8 cellular contexts compared by ENCODE assay signal in genomic region chr17:35879748-35880654, GRCh38. TPM values are rescaled to one million over a fixed set of nuclear protein-coding genes. Genes with fewer than 3 reads are reported as not detected.
DNase-seq lines count a peak whose midpoint lies in the region; ATAC-seq, FAIRE-seq and TF ChIP-seq lines count a peak whose summit lies in the region.

Gene CCL5, minus strand, starts transcription at chr17:35880360.

- H4K20me1 ChIP-seq in SK-N-SH (ENCODE audit: insufficient read depth) (no peaks in the 10 kb centered on the region), OCI-LY7 (ENCODE audit: insufficient read depth, low read length) (no peaks in the 10 kb centered on the region), GM12878 (ENCODE audit: control insufficient read depth, insufficient read depth) (no peaks in the 10 kb centered on the region)

- no peaks in the 10 kb centered on the region for H3F3A ChIP-seq in SK-N-SH (replicated peaks; ENCODE audit: insufficient read depth)

- no peak for TF ChIP-seq CTCF in SK-N-SH (IDR thresholded peaks at IDR 0.05)
- no peak for TF ChIP-seq CTCF in OCI-LY7 (conservative IDR thresholded peaks at IDR 0.05; ENCODE audit: low read length)
- TF ChIP-seq CTCF in GM12878 (IDR thresholded peaks at IDR 0.05 in 2 of 3, conservative IDR thresholded peaks at IDR 0.05 in 1 of 3; ENCODE audit: control insufficient read depth in 2 of 3, extremely low read depth in 1 of 3, insufficient read depth in 1 of 3, low read depth in 3 of 3, low read length in 3 of 3): no peak
- no peak for TF ChIP-seq CTCF in WERI-Rb-1 (IDR thresholded peaks at IDR 0.05; ENCODE audit: low read depth, low read length)

- no peaks in the 10 kb centered on the region for H3K9me3 ChIP-seq in SK-N-SH
- no peaks in the 10 kb centered on the region for H3K9me3 ChIP-seq in OCI-LY7 (ENCODE audit: low read length)
- no peaks in the 10 kb centered on the region for H3K9me3 ChIP-seq in GM12878 (replicated peaks; ENCODE audit: control insufficient read depth, insufficient read depth, low read length)
- H3K9me3 ChIP-seq in WERI-Rb-1 (ENCODE audit: severe bottlenecking): no peaks in the 10 kb centered on the region

- H3K36me3 ChIP-seq in SK-N-SH (replicated peaks in 1 of 2; ENCODE audit: control insufficient read depth in 1 of 2, insufficient read depth in 2 of 2, low read length in 1 of 2) (no peaks in the 10 kb centered on the region), OCI-LY7 (ENCODE audit: insufficient read depth, low read length) (no peaks in the 10 kb centered on the region), GM12878 (ENCODE audit: control insufficient read depth in 2 of 2, insufficient read depth in 2 of 2, low read length in 1 of 2) (no peaks in the 10 kb centered on the region), urinary bladder (ENCODE audit: insufficient read depth) (no peaks in the 10 kb centered on the region), WERI-Rb-1 (no peaks in the 10 kb centered on the region)

- CTCF ChIA-PET in SK-N-SH (lab: Yijun Ruan, JAX): interaction anchor here (1.2 kb wide), 1 partner anchor 269 kb away, joined by 4 read pairs; no protein-coding TSS in a partner anchor
- CTCF ChIA-PET in OCI-LY7 (lab: Charles Lee; ENCODE audit: unreplicated experiment): no interaction called here
- CTCF ChIA-PET in GM12878 (lab: Yijun Ruan, JAX): interaction anchor here (0.7 to 2.5 kb wide), 11 partner anchors 8 to 269 kb away, joined by 3 to 11 read pairs (median 4); partner anchors contain the start of gene HEATR9

- intact Hi-C loops in OCI-LY7 (cut with micrococcal nuclease; ENCODE audit: unreplicated experiment) (no loop called here), GM12878 (cut with micrococcal nuclease; ENCODE audit: unreplicated experiment) (no loop called here)

- SMC1A ChIA-PET in GM12878 (lab: Charles Lee; ENCODE audit: uncharacterized antibody, unreplicated experiment): interaction anchor here (0.7 to 14.1 kb wide), 11 partner anchors 9 to 80 kb away, joined by 3 to 155 read pairs (median 4); partner anchors contain the start of gene RDM1

- H3K9me2 ChIP-seq in SK-N-SH (no peaks in the 10 kb centered on the region), OCI-LY7 (ENCODE audit: insufficient read depth, low read length) (no peaks in the 10 kb centered on the region)

- H3K79me2 ChIP-seq in SK-N-SH (ENCODE audit: insufficient read depth) (no peaks in the 10 kb centered on the region), OCI-LY7 (ENCODE audit: insufficient read depth, low read depth, low read length) (no peaks in the 10 kb centered on the region), GM12878 (ENCODE audit: control insufficient read depth, insufficient read depth, low read length) (no peaks in the 10 kb centered on the region)

- WGBS in SK-N-SH (ENCODE audit: low lambda C conversion rate): 58% methylated on average over 11 of the region's 11 CpGs
- WGBS in GM12878 (ENCODE audit: insufficient coverage, insufficient replicate concordance, low lambda C conversion rate, missing lambda C conversion rate): 1% methylated on average over 11 of the region's 11 CpGs
- WGBS in urinary bladder: 69% methylated on average over 11 of the region's 11 CpGs

- in situ Hi-C loops in GM12878 (cut with MboI): no loop called here

- ATAC-seq in SK-N-SH treated with all-trans-retinoic acid at 6 μM for 48 hours (no peak), HG02763 (IDR thresholded peaks at IDR 0.05; ENCODE audit: unreplicated experiment) (peak; percentile 89), GM12878 (peak; percentile 95)

- H3K9ac ChIP-seq in SK-N-SH: no peak within 1 kb of the TSS
- H3K9ac ChIP-seq in GM12878 (ENCODE audit: control insufficient read depth, insufficient read depth, low read length): peak within 1 kb of the TSS; percentile 55; the same call in 1 of the 2 replicates

- peak; percentile 97 for TF ChIP-seq POLR2A in GM12878 (IDR thresholded peaks at IDR 0.05; ENCODE audit: low read depth, low read length)

- H3K27ac ChIP-seq in SK-N-SH (ENCODE audit: low read depth in 2 of 2, low read length in 1 of 2) (no peak within 1 kb of the TSS), OCI-LY7 (ENCODE audit: low read depth, low read length, poor library complexity, severe bottlenecking) (no peak within 1 kb of the TSS), GM12878 (ENCODE audit: control insufficient read depth, insufficient read depth) (peak within 1 kb of the TSS; percentile 69), urinary bladder (ENCODE audit: low read depth) (no peak within 1 kb of the TSS), WERI-Rb-1 (no peak within 1 kb of the TSS)

- DNase-seq in SK-N-SH (no peak), OCI-LY7 (ENCODE audit: low spot score) (peak; percentile 14), GM12878 (ENCODE audit: low read depth, low spot score) (peak; percentile 84), NCI-H69 (lab: John Stamatoyannopoulos, UW) (no peak), WERI-Rb-1 (no peak)

- H3K4me2 ChIP-seq in SK-N-SH (no peak within 1 kb of the TSS), OCI-LY7 (ENCODE audit: low read length) (peak within 1 kb of the TSS; percentile 47), GM12878 (ENCODE audit: control insufficient read depth, insufficient read depth) (peak within 1 kb of the TSS; percentile 73)

- RAD21 ChIA-PET in GM12878 (lab: Charles Lee; ENCODE audit: unreplicated experiment): interaction anchor here (0.6 to 7.0 kb wide), 14 partner anchors 12 to 269 kb away, joined by 3 to 125 read pairs (median 4); partner anchors contain the start of genes RDM1 and TAF15

- no peak for FAIRE-seq in GM12878 (lab: Jason Lieb, UNC)

- no TSS peak for BruUV-seq in OCI-LY7 (replicated peaks; lab: Mats Ljungman, UMichigan)
- TSS peak; percentile 82 for BruUV-seq in GM12878 (replicated peaks; lab: Mats Ljungman, UMichigan)

- H3K27me3 ChIP-seq in SK-N-SH (ENCODE audit: insufficient read depth): no peaks in the 10 kb centered on the region
- no peaks in the 10 kb centered on the region for H3K27me3 ChIP-seq in GM12878 (replicated peaks in 1 of 2; ENCODE audit: control insufficient read depth in 2 of 2, insufficient read depth in 2 of 2, low read length in 1 of 2)
- H3K27me3 ChIP-seq in WERI-Rb-1 (ENCODE audit: insufficient read depth, low read depth, severe bottlenecking): no peaks in the 10 kb centered on the region

- POLR2A ChIA-PET in SK-N-SH (lab: Yijun Ruan, JAX): no interaction called here
- POLR2A ChIA-PET in OCI-LY7 (lab: Charles Lee): interaction anchor here (1.1 to 1.3 kb wide), 2 partner anchors 9 kb away, joined by 3 to 4 read pairs; no protein-coding TSS in a partner anchor
- POLR2A ChIA-PET in GM12878 (lab: Charles Lee): interaction anchor here (0.6 to 4.0 kb wide), 13 partner anchors 8 to 610 kb away, joined by 3 to 56 read pairs (median 4); partner anchors contain the start of gene CCL3

- H3K4me3 ChIP-seq in SK-N-SH (ENCODE audit: low read depth in 2 of 2, low read length in 1 of 2) (no peak within 1 kb of the TSS), OCI-LY7 (ENCODE audit: low read depth, low read length, poor library complexity, severe bottlenecking) (no peak within 1 kb of the TSS), GM12878 (peak within 1 kb of the TSS; percentile 26; the same call in 1 of the 2 replicates), urinary bladder (ENCODE audit: low read depth, low read length) (peak within 1 kb of the TSS; percentile 16), WERI-Rb-1 (ENCODE audit: low read depth, low read length) (no peak within 1 kb of the TSS)

- no peak for TF ChIP-seq RAD21 in SK-N-SH (IDR thresholded peaks at IDR 0.05; ENCODE audit: low read length)
- no peak; the same call in 1 of the 2 replicates for TF ChIP-seq RAD21 in GM12878 (IDR thresholded peaks at IDR 0.05; ENCODE audit: insufficient read depth, low read depth, low read length)

- H2AFZ ChIP-seq in SK-N-SH (ENCODE audit: low read depth) (0 out of 2 replicates have a peak within 1 kb of the TSS, but pooled peaks have one; percentile 22), OCI-LY7 (ENCODE audit: low read length) (0 out of 2 replicates have a peak within 1 kb of the TSS, but pooled peaks have one; percentile 38), GM12878 (ENCODE audit: control insufficient read depth, low read depth, low read length) (peak within 1 kb of the TSS; percentile 73)

- TF ChIP-seq EP300 in SK-N-SH (IDR thresholded peaks at IDR 0.05; ENCODE audit: borderline replicate concordance in 1 of 2, low read depth in 1 of 2, low read length in 1 of 2) (no peak), GM12878 (IDR thresholded peaks at IDR 0.05; ENCODE audit: borderline replicate concordance in 1 of 2, control insufficient read depth in 1 of 2, low read depth in 2 of 2, low read length in 2 of 2) (peak; percentile 34 to 81; a peak in 2 of 4 replicates)

- H3K4me1 ChIP-seq in SK-N-SH (ENCODE audit: control insufficient read depth in 1 of 2, insufficient read depth in 2 of 2, low read depth in 1 of 2, low read length in 1 of 2) (no peaks in the 10 kb centered on the region), OCI-LY7 (ENCODE audit: insufficient read depth, low read length, poor library complexity, severe bottlenecking) (peaks cover 12% of the 10 kb centered on the region), GM12878 (ENCODE audit: control insufficient read depth, insufficient read depth, low read length) (peaks cover 27% of the 10 kb centered on the region), urinary bladder (ENCODE audit: insufficient read depth) (no peaks in the 10 kb centered on the region)

TF ChIP-seq in SK-N-SH treated with all-trans-retinoic acid at 6 μM for 48 hours, 23 proteins besides CTCF, POLR2A, EP300 and RAD21 (continues in another document):
- no peak for TF ChIP-seq ZFP3 (CRISPR knock-in tag; IDR thresholded peaks at IDR 0.05)

RNA-seq across cellular contexts. Expression of gene CCL5, which starts in this region (rescaled TPM):
- polyA plus RNA-seq in SK-N-SH (2012; rRNA removed): 0.23 and 0.57 TPM in 2 replicates
- 0.33 and 0.45 TPM in 2 replicates for polyA plus RNA-seq in SK-N-SH (2012; cell fraction: cytosol; rRNA removed)
- 0.06 and 0.08 TPM in 2 replicates for polyA plus RNA-seq in SK-N-SH (2012; cell fraction: nucleus; rRNA removed)
- total RNA-seq in OCI-LY7 (2014; rRNA removed; shearing (Covaris generic)): not detected in 2 replicates
- 0.41 and 0.88 TPM in 2 replicates for total RNA-seq in OCI-LY7 (2022)
- total RNA-seq in GM12878 (2013; cell fraction: nucleolus; rRNA removed): 13.2 and 14.2 TPM in 2 replicates
- total RNA-seq in GM12878 (2014; rRNA removed): 82.0 and 96.3 TPM in 2 replicates
- 75.4 and 79.6 TPM in 2 replicates for total RNA-seq in GM12878 (2014; rRNA removed; fragmentation: Illumina TruSeq; extraction: Trizol)
- 60.2 and 71.7 TPM in 2 replicates for total RNA-seq in GM12878 (2021)
- 24.2 TPM for polyA plus RNA-seq in GM12878 (2011; ENCODE audit: low read depth)
- 166 and 175 TPM in 2 replicates for polyA plus RNA-seq in GM12878 (2011; rRNA removed)
- polyA plus RNA-seq in GM12878 (2011; cell fraction: cytosol; rRNA removed): 161 and 226 TPM in 2 replicates
- 21.7 and 23.4 TPM in 2 replicates for polyA plus RNA-seq in GM12878 (2011; cell fraction: nucleus; rRNA removed)
- 28.6 and 36.4 TPM in 2 replicates for polyA plus RNA-seq in GM12878 (2012)
- 95.6 and 112 TPM in 2 replicates for polyA plus RNA-seq in GM12878 (2014; fragmentation: Illumina TruSeq; extraction: Trizol)
- 100 to 1,000 TPM; 139 to 186 TPM for polyA plus RNA-seq in GM12878 (2014; fragmentation: Nextera tagmentation; extraction: Ambion mirVana)
- 84.0 and 99.6 TPM in 2 replicates for polyA plus RNA-seq in GM12878 (2014; rRNA removed)
- 10 to 100 TPM; 45.7 to 56.1 TPM for polyA plus RNA-seq in GM12878 (2016; fragmentation: Nextera tagmentation; extraction: Ambion mirVana)
- polyA minus RNA-seq in GM12878 (2011; rRNA and poly(A)+ RNA removed): 62.0 and 109 TPM in 2 replicates
- polyA minus RNA-seq in GM12878 (2011; cell fraction: cytosol; rRNA and poly(A)+ RNA removed): 37.3 and 38.6 TPM in 2 replicates
- polyA minus RNA-seq in GM12878 (2011; cell fraction: nucleus; rRNA and poly(A)+ RNA removed): 4.0 and 6.3 TPM in 2 replicates
- total RNA-seq in urinary bladder: 0.58 TPM
- 4.8 TPM for polyA plus RNA-seq in urinary bladder

Comparison
In these comparisons a context has a peak if more than half of its experiments do, and no peak if none do; other contexts are left out.
1. Peak in DNase-seq and H3K4me2 ChIP-seq in OCI-LY7; RNA of the gene not detected or under 1 TPM.
2. H2AFZ ChIP-seq: peak in every context shown above with its lines; median percentile 73 in GM12878; 38 in OCI-LY7; 22 in SK-N-SH.
3. H3K4me3 ChIP-seq: peak in GM12878 (single experiment) and urinary bladder (single experiment); none in SK-N-SH (0 of 2), OCI-LY7 (single experiment) and WERI-Rb-1 (single experiment).
4. Of the 26 proteins assayed by ChIP-seq in both GM12878 and SK-N-SH: peak only in GM12878: CHD2, EP300, FOXM1, MAX, MEF2A, MXI1 and 5 more; only in SK-N-SH: none; in both: none; in neither: 15.